ENCODE assay signal across 15 cellular contexts in the genomic region with DNA sequence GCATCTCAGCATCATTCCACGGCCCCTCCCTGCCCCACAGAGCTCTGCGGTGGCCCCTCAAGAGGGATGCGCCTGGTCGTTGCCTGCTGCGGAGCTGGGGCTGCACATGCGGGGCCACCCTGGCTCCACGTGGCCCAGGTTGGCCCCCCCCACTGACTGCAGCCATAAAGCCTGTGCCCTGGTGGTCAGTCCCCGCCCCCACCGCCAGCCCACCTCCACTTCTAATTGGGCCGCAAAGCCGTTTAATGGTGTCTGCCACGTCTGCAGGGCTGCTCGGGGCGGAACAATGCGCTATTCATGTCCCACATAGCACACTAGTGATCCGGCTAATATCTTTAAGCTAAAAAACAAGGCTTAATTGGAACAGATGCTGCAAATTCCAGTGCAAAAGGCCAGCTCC. TPM values are rescaled to one million over a fixed set of nuclear protein-coding genes. Genes with fewer than 3 reads are reported as not detected.
"Had no signal": no experiment of that assay in that cellular context is flagged by ENCODE, and none has a peak within 500 bp of the region (broad histone marks: within the 10 kb centered on the region; RNA-seq: fewer than 3 reads in every experiment).

No MANE protein-coding gene starts in this region.

- H3K4me1 Mint-ChIP-seq: activated CD4-positive, alpha-beta memory T cell treated with anti-CD3 and anti-CD28 coated beads, Interleukin-2, amount 10 ng/mL, durations not matched to agents 7 days and 5 days; activated naive CD4-positive, alpha-beta T cell treated with anti-CD3 and anti-CD28 coated beads, Interleukin-2, amount 10 ng/mL, durations not matched to agents 7 days and 5 days; central memory CD8-positive, alpha-beta T cell; T-cell had no signal

- DNase-seq: activated CD4-positive, alpha-beta memory T cell treated with anti-CD3 and anti-CD28 coated beads, Interleukin-2, amount 10 ng/mL, durations not matched to agents 7 days and 5 days; stimulated activated CD4-positive, alpha-beta T cell treated with anti-CD3 and anti-CD28 coated beads, Interleukin-15, amount 100 ng/mL, for 24 hours; T-cell; T1000 had no signal

- H3K4me3 ChIP-seq: lung had no signal

- ATAC-seq: T-cell had no signal

- H3K4me3 Mint-ChIP-seq: activated CD4-positive, alpha-beta memory T cell treated with anti-CD3 and anti-CD28 coated beads, Interleukin-2, amount 10 ng/mL, durations not matched to agents 7 days and 5 days; activated naive CD4-positive, alpha-beta T cell treated with anti-CD3 and anti-CD28 coated beads, Interleukin-2, amount 10 ng/mL, durations not matched to agents 7 days and 5 days; central memory CD8-positive, alpha-beta T cell; nephron; T-cell had no signal

- H3K27me3 Mint-ChIP-seq: activated CD4-positive, alpha-beta memory T cell treated with anti-CD3 and anti-CD28 coated beads, Interleukin-2, amount 10 ng/mL, durations not matched to agents 7 days and 5 days; central memory CD8-positive, alpha-beta T cell had no signal

- H3K27ac Mint-ChIP-seq: activated CD4-positive, alpha-beta memory T cell treated with anti-CD3 and anti-CD28 coated beads, Interleukin-2, amount 10 ng/mL, durations not matched to agents 7 days and 5 days; activated naive CD4-positive, alpha-beta T cell treated with anti-CD3 and anti-CD28 coated beads, Interleukin-2, amount 10 ng/mL, durations not matched to agents 7 days and 5 days; nephron; T-cell had no signal

- H3K36me3 Mint-ChIP-seq: activated naive CD4-positive, alpha-beta T cell treated with anti-CD3 and anti-CD28 coated beads, Interleukin-2, amount 10 ng/mL, durations not matched to agents 7 days and 5 days; T-cell had no signal

RNA-seq across cellular contexts. Expression of a gene that starts 33.5 kb away (rescaled TPM):
- total RNA-seq: activated CD4-positive, alpha-beta memory T cell treated with anti-CD3 and anti-CD28 coated beads, Interleukin-2, amount 10 ng/mL, durations not matched to agents 7 days and 5 days; dermis microvascular lymphatic vessel endothelial cell; glomerular endothelial cell; lung; mucosa of gallbladder; omental fat pad; skeletal muscle tissue; subcutaneous adipose tissue; T-cell; urinary bladder had no signal
